15 cellular contexts compared by ENCODE assay signal in the genomic region with DNA sequence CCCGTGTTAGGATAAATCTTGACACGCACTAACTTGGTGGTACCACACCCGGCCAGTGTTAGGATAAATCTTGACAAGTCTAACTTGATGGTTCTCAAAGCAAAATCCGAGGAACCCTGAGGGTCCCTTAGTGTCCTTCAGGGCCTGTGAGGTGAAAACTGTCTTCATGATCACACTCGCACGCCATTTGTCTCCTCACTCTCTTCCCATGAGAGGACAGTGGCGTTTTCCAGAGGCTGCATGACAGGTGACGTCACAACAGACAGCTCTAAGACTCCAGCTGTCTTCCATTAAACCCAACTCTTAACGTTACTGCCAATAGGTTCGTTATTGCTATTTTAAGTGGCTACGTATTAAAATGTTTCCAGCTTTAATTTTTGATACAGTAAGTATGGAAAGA. TPM values are rescaled to one million over a fixed set of nuclear protein-coding genes. Genes with fewer than 3 reads are reported as not detected.
DNase-seq lines count a peak whose midpoint lies in the region; ATAC-seq and TF ChIP-seq lines count a peak whose summit lies in the region.
"Had no signal": no experiment of that assay in that cellular context is flagged by ENCODE, and none has a peak within 500 bp of the region (broad histone marks: within the 10 kb centered on the region; RNA-seq: fewer than 3 reads in every experiment).

No MANE protein-coding gene starts in this region.

- TF ChIP-seq CTCF in foreskin fibroblast (IDR thresholded peaks at IDR 0.05; ENCODE audit: low read depth, low read length) (no peak), mesothelial cell of epicardium (IDR thresholded peaks at IDR 0.05; ENCODE audit: unreplicated experiment) (no peak)

- peak overlapping the region; percentile 62 for H3K27ac Mint-ChIP-seq in mesothelial cell of epicardium
- H3K27ac Mint-ChIP-seq: activated CD4-positive, alpha-beta T cell treated with anti-CD3 and anti-CD28 coated beads, Interleukin-2, amount 10 ng/mL, durations not matched to agents 24 days and 14 days; dendritic cell treated with granulocyte-macrophage colony-stimulating factor and Interleukin-4, amounts not matched to agents 40 ng/mL and 50 ng/mL, for 4 days had no signal

- H3K36me3 ChIP-seq in SK-N-MC (ENCODE audit: insufficient read depth, low read length) = no peaks in the 10 kb centered on the region
- H3K36me3 ChIP-seq: BE2C had no signal

- no peaks in the 10 kb centered on the region for H3K9me3 Mint-ChIP-seq in mesothelial cell of epicardium
- H3K9me3 Mint-ChIP-seq: activated CD4-positive, alpha-beta T cell treated with anti-CD3 and anti-CD28 coated beads, Interleukin-2, amount 10 ng/mL, durations not matched to agents 24 days and 14 days; dendritic cell treated with granulocyte-macrophage colony-stimulating factor and Interleukin-4, amounts not matched to agents 40 ng/mL and 50 ng/mL, for 4 days had no signal

- peaks cover under 1% of the 10 kb centered on the region for H3K27me3 Mint-ChIP-seq in mesothelial cell of epicardium (ENCODE audit: low read depth)

- H3K4me3 ChIP-seq in SK-N-MC (no peak overlapping the region), foreskin fibroblast (ENCODE audit: low read depth in 1 of 2, low read length in 2 of 2) (no peak overlapping the region)

- H3K36me3 Mint-ChIP-seq in mesothelial cell of epicardium = no peaks in the 10 kb centered on the region
- H3K36me3 Mint-ChIP-seq: naive thymus-derived CD4-positive, alpha-beta T cell had no signal

- H3K4me3 Mint-ChIP-seq in mesothelial cell of epicardium = no peak overlapping the region
- H3K4me3 Mint-ChIP-seq: activated CD4-positive, alpha-beta T cell treated with anti-CD3 and anti-CD28 coated beads, Interleukin-2, amount 10 ng/mL, durations not matched to agents 24 days and 14 days; dendritic cell treated with granulocyte-macrophage colony-stimulating factor and Interleukin-4, amounts not matched to agents 40 ng/mL and 50 ng/mL, for 4 days had no signal

- no peak for DNase-seq in SK-N-MC (ENCODE audit: low read depth, low spot score)
- DNase-seq in foreskin fibroblast = peak; percentile 14 to 38
- DNase-seq in mesothelial cell of epicardium (ENCODE audit: low spot score in 2 of 2, unreplicated experiment in 2 of 2) = no peak
- DNase-seq in HK-2 (ENCODE audit: unreplicated experiment) = no peak
- DNase-seq in stimulated activated CD4-positive, alpha-beta T cell treated with anti-CD3 and anti-CD28 coated beads, Interleukin-4, amount 100 ng/mL, for 4 hours = no peak
- DNase-seq: activated CD4-positive, alpha-beta T cell treated with anti-CD3 and anti-CD28 coated beads, Interleukin-2, amount 10 ng/mL, durations not matched to agents 24 days and 14 days; activated T-cell treated with anti-CD3 and anti-CD28 coated beads, Interleukin-2, amount 50 U/mL, for 1 hour; BE2C; naive thymus-derived CD4-positive, alpha-beta T cell; NCI-H2107 had no signal

- no peak for ATAC-seq in GM18907 (IDR thresholded peaks at IDR 0.05; ENCODE audit: unreplicated experiment)
- ATAC-seq in HG03565 (IDR thresholded peaks at IDR 0.05; ENCODE audit: unreplicated experiment) = no peak
- ATAC-seq: naive thymus-derived CD4-positive, alpha-beta T cell had no signal

- H3K9ac ChIP-seq in SK-N-MC (ENCODE audit: insufficient read length) = no peak overlapping the region

- H3K4me1 Mint-ChIP-seq in mesothelial cell of epicardium = peaks cover 19% of the 10 kb centered on the region
- H3K4me1 Mint-ChIP-seq: activated CD4-positive, alpha-beta T cell treated with anti-CD3 and anti-CD28 coated beads, Interleukin-2, amount 10 ng/mL, durations not matched to agents 24 days and 14 days had no signal

- peak overlapping the region; percentile 44; the same call in 1 of the 2 replicates for H3K27ac ChIP-seq in SK-N-MC
- peak overlapping the region; percentile 50 for H3K27ac ChIP-seq in temporal lobe (ENCODE audit: low read depth, low read length)

- no peaks in the 10 kb centered on the region for H3K9me3 ChIP-seq in SK-N-MC (ENCODE audit: low read depth, low read length)
- H3K9me3 ChIP-seq: BE2C had no signal

RNA-seq across cellular contexts. Expression of a gene that starts 13.8 kb away (rescaled TPM):
- total RNA-seq in mesothelial cell of epicardium (0.16 to 0.42 TPM (median 0.18 TPM) in 3 replicates), temporal lobe (0.25 TPM)
- total RNA-seq: activated CD4-positive, alpha-beta T cell treated with anti-CD3 and anti-CD28 coated beads, Interleukin-2, amount 10 ng/mL, durations not matched to agents 24 days and 14 days; naive thymus-derived CD4-positive, alpha-beta T cell; T-helper 2 cell treated with Interferon-gamma antibody and Interleukin-4, amounts not matched to agents 100 ng/mL and 5 ng/mL, for 36 hours had no signal

RNA-seq across cellular contexts. Expression of a gene that starts 29.4 kb away (rescaled TPM):
- 0.09 to 0.16 TPM (median 0.14 TPM) in 3 replicates for total RNA-seq in mesothelial cell of epicardium
- 3.7 TPM for total RNA-seq in temporal lobe
- total RNA-seq: activated CD4-positive, alpha-beta T cell treated with anti-CD3 and anti-CD28 coated beads, Interleukin-2, amount 10 ng/mL, durations not matched to agents 24 days and 14 days; T-helper 2 cell treated with Interferon-gamma antibody and Interleukin-4, amounts not matched to agents 100 ng/mL and 5 ng/mL, for 36 hours had no signal

Comparison
In these comparisons a context has a peak if more than half of its experiments do, and no peak if none do; other contexts are left out.
1. DNase-seq: peak in foreskin fibroblast (2 of 2); none in SK-N-MC (single experiment), mesothelial cell of epicardium (0 of 2), HK-2 (single experiment) and stimulated activated CD4-positive, alpha-beta T cell treated with anti-CD3 and anti-CD28 coated beads, Interleukin-4, amount 100 ng/mL, for 4 hours (0 of 2).